Comparison of ENCODE assay signal across 9 cellular contexts in the genomic region with DNA sequence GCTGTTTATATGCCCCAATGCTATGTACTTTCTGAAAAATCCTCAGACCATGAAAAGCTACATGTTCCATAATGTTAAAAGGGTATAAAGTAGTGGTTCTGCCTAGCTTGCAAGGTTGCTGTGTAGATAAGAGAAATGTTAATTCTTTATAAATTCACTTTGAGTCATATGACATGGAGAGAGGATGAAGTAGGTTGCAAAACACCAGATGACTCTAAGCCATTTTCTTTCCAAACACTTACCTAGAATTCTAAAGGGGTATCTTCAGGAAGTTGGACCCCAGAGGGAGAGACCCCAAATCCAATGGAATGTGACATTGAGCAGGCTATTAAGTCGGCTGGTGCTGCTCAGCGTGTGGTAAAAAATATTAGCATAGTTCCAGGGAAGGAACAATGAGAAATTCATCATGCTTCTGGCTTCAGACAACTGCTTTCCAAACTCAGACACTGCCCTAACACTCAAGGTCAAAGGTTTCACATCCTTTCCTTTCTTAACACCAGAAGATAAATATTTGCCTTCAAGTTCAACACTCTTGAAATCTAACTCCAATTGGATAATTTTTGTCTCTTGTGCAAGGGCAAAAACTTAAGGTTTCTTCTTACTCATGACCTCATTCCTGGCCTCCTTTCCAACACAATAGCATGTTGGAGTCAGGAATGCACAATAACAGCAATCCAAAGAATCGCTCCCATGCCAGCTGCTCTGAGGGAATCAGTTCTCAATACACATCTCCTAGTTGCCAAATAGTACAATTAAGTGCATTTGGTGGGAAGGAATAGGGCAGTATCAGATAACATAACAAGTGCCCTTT.
DNase-seq lines count a peak whose midpoint lies in the region; ATAC-seq and TF ChIP-seq lines count a peak whose summit lies in the region.
"Had no signal": no experiment of that assay in that cellular context is flagged by ENCODE, and none has a peak within 500 bp of the region (broad histone marks: within the 10 kb centered on the region; RNA-seq: fewer than 3 reads in every experiment).

No MANE protein-coding gene starts in this region.

- intact Hi-C loops in left ventricle myocardium inferior (cut with micrococcal nuclease) (no loop called here), sigmoid colon (cut with DNase I) (no loop called here), CD14-positive monocyte (cut with micrococcal nuclease) (no loop called here)

- no peak for TF ChIP-seq EP300 in sigmoid colon (IDR thresholded peaks at IDR 0.05)

- H3K36me3 ChIP-seq in adipocyte (ENCODE audit: control insufficient read depth, insufficient read depth, low read length, severe bottlenecking) (no peaks in the 10 kb centered on the region), left ventricle myocardium inferior (peaks cover 12% of the 10 kb centered on the region), sigmoid colon (no peaks in the 10 kb centered on the region)

- peaks cover under 1% of the 10 kb centered on the region for H3K4me1 Mint-ChIP-seq in CD14-positive monocyte

- no peak overlapping the region for H3K4me3 Mint-ChIP-seq in CD14-positive monocyte

- DNase-seq in GM04504 (ENCODE audit: low read depth) (peak; percentile 36), adipocyte (ENCODE audit: low read depth) (peak; percentile 94), left ventricle myocardium inferior (no peak), sigmoid colon (peak; percentile 78), CD14-positive monocyte (ENCODE audit: low spot score) (no peak)

- 27 to 64% methylated on average over 3 of the region's 3 CpGs for WGBS in sigmoid colon, 2 donors

- H3K9ac ChIP-seq in adipocyte (ENCODE audit: low read length), result no peak overlapping the region

- H3K36me3 Mint-ChIP-seq in CD14-positive monocyte, result no peaks in the 10 kb centered on the region

- H3K4me1 ChIP-seq in adipocyte (ENCODE audit: control insufficient read depth, insufficient read depth, low read length), result peaks cover 19% of the 10 kb centered on the region
- peaks cover 98% of the 10 kb centered on the region for H3K4me1 ChIP-seq in left ventricle myocardium inferior
- peaks cover 0 to 28% (median 8%) of the 10 kb centered on the region in 4 donors for H3K4me1 ChIP-seq in sigmoid colon

- H3K27me3 Mint-ChIP-seq in CD14-positive monocyte (ENCODE audit: low read depth in 3 of 3), result peaks cover 0 to 3% (median 2%) of the 10 kb centered on the region in 3 donors

- TF ChIP-seq CTCF in left ventricle myocardium inferior (IDR thresholded peaks at IDR 0.05; ENCODE audit: borderline replicate concordance), result no peak
- no peak for TF ChIP-seq CTCF in sigmoid colon (IDR thresholded peaks at IDR 0.05)
- no peak for TF ChIP-seq CTCF in CD14-positive monocyte (IDR thresholded peaks at IDR 0.05)

- H3K27ac Mint-ChIP-seq in CD14-positive monocyte, result no peak overlapping the region

- H3K9me3 Mint-ChIP-seq in CD14-positive monocyte, result peaks cover 0 to 6% (median 1%) of the 10 kb centered on the region in 7 donors

- ATAC-seq in GM19324 (IDR thresholded peaks at IDR 0.05; ENCODE audit: low FRiP score, unreplicated experiment) (no peak), HG03378 (IDR thresholded peaks at IDR 0.05; ENCODE audit: unreplicated experiment) (no peak), GM18909 (IDR thresholded peaks at IDR 0.05; ENCODE audit: poor library complexity, unreplicated experiment) (no peak)
- ATAC-seq: K562 had no signal

- peak overlapping the region; percentile 78 for H3K27ac ChIP-seq in left ventricle myocardium inferior (replicated peaks)
- H3K27ac ChIP-seq in sigmoid colon, result peak overlapping the region; percentile 25 to 62 (median 44)

- H3K9me3 ChIP-seq in adipocyte (ENCODE audit: control insufficient read depth, low read length) (no peaks in the 10 kb centered on the region), left ventricle myocardium inferior (replicated peaks) (no peaks in the 10 kb centered on the region), sigmoid colon (no peaks in the 10 kb centered on the region)

- TF ChIP-seq POLR2A in sigmoid colon (IDR thresholded peaks at IDR 0.05), result no peak

- no peaks in the 10 kb centered on the region for H3K27me3 ChIP-seq in adipocyte (replicated peaks; ENCODE audit: control insufficient read depth, insufficient read depth, low read length)
- no peaks in the 10 kb centered on the region for H3K27me3 ChIP-seq in left ventricle myocardium inferior (ENCODE audit: low read depth)
- H3K27me3 ChIP-seq in sigmoid colon, result no peaks in the 10 kb centered on the region

- H3K4me3 ChIP-seq in adipocyte (ENCODE audit: low read length) (peak overlapping the region; percentile 9), left ventricle myocardium inferior (no peak overlapping the region), sigmoid colon (no peak overlapping the region)
- H3K4me3 ChIP-seq: K562 had no signal

Comparison
In these comparisons a context has a peak if more than half of its experiments do, and no peak if none do; other contexts are left out.
1. DNase-seq: peak in GM04504 (single experiment), adipocyte (single experiment) and sigmoid colon (single experiment); none in left ventricle myocardium inferior (single experiment) and CD14-positive monocyte (single experiment).